Comparison of ENCODE assay signal across 11 cellular contexts in genomic region chr19:53257715-53258342, GRCh38. TPM values are rescaled to one million over a fixed set of nuclear protein-coding genes. Genes with fewer than 3 reads are reported as not detected.
DNase-seq lines count a peak whose midpoint lies in the region; ATAC-seq and TF ChIP-seq lines count a peak whose summit lies in the region.
"Not testable (repeated sequence)": the region's sequence is repeated elsewhere in the genome, so short reads cannot be mapped to it uniquely, and the experiment has no call there.
"Had no signal": no experiment of that assay in that cellular context is flagged by ENCODE, and none has a peak within 500 bp of the region (broad histone marks: within the 10 kb centered on the region; RNA-seq: fewer than 3 reads in every experiment).

VN1R2 (plus strand) TSS chr19:53258292; CDS start chr19:53258376, 84 bp downstream.

- no CpG with 5 or more reads among the region's 14 CpGs for WGBS in H9 (ENCODE audit: extremely low coverage, insufficient read length, low lambda C conversion rate)

- H3K4me1 Mint-ChIP-seq in H9; activated CD4-positive, alpha-beta T cell treated with anti-CD3 and anti-CD28 coated beads for 36 hours; type B pancreatic cell (ENCODE audit: unreplicated experiment): not testable (repeated sequence)

- H4K20me1 ChIP-seq in H9 (ENCODE audit: control insufficient read depth, insufficient read depth, insufficient read length): not testable (repeated sequence)

- H4K8ac ChIP-seq in H9 (replicated peaks; ENCODE audit: insufficient read length, low read depth, low read length): not testable (repeated sequence)

- not testable (repeated sequence) for H2BK120ac ChIP-seq in H9 (ENCODE audit: low read depth, low read length, poor library complexity, severe bottlenecking)

- POLR2A ChIA-PET in activated CD4-positive, alpha-beta T cell treated with anti-CD3 and anti-CD28 coated beads for 36 hours (lab: Charles Lee): not testable (repeated sequence)

- not testable (repeated sequence) for H2BK15ac ChIP-seq in H9 (ENCODE audit: low read depth, low read length)

- not testable (repeated sequence) for H3K18ac ChIP-seq in H9 (ENCODE audit: insufficient read length, low read depth, low read length)

- not testable (repeated sequence) for H3K79me2 ChIP-seq in H9 (ENCODE audit: insufficient read depth, low read length)

- H2AK5ac ChIP-seq in H9 (ENCODE audit: insufficient read length, low read length): not testable (repeated sequence)

- H3K4me3 Mint-ChIP-seq in H9; activated CD4-positive, alpha-beta T cell treated with anti-CD3 and anti-CD28 coated beads for 36 hours: not testable (repeated sequence)
- peak within 1 kb of the TSS; percentile 28 for H3K4me3 Mint-ChIP-seq in type B pancreatic cell

- not testable (repeated sequence) for H3K27me3 ChIP-seq in H9 (ENCODE audit: insufficient read depth, low read length)

- not testable (repeated sequence) for H3K56ac ChIP-seq in H9 (ENCODE audit: insufficient read length, low read depth, low read length)

- H2BK5ac ChIP-seq in H9 (ENCODE audit: insufficient read length, low read length): not testable (repeated sequence)

- not testable (repeated sequence) for H3K9ac ChIP-seq in H9 (ENCODE audit: extremely low read depth, insufficient read length, low read length)

- not testable (repeated sequence) for H4K5ac ChIP-seq in H9 (ENCODE audit: insufficient read length, low read depth, low read length)

- H3K9me3 Mint-ChIP-seq in H9: peaks cover 46 to 56% of the 10 kb centered on the region in 2 experiments
- peaks cover 33% of the 10 kb centered on the region for H3K9me3 Mint-ChIP-seq in activated CD4-positive, alpha-beta T cell treated with anti-CD3 and anti-CD28 coated beads for 36 hours (ENCODE audit: low read depth)
- not testable (repeated sequence) for H3K9me3 Mint-ChIP-seq in type B pancreatic cell

- H3T11ph ChIP-seq in H9 (ENCODE audit: low read length): not testable (repeated sequence)

- H3K27me3 Mint-ChIP-seq in H9 (ENCODE audit: low read depth); activated CD4-positive, alpha-beta T cell treated with anti-CD3 and anti-CD28 coated beads for 36 hours; type B pancreatic cell: not testable (repeated sequence)

- H3K4me3 ChIP-seq in fibroblast of mammary gland (ENCODE audit: control insufficient read depth, low read depth, low read length): not testable (repeated sequence)

- not testable (repeated sequence) for H3K79me1 ChIP-seq in H9 (ENCODE audit: insufficient read depth, low read depth, low read length, poor library complexity, severe bottlenecking)

- H3K27ac ChIP-seq in H9 (ENCODE audit: insufficient read length, low read depth, low read length): not testable (repeated sequence)

- H3K23ac ChIP-seq in H9 (ENCODE audit: insufficient read length, low read depth, low read length): not testable (repeated sequence)

- not testable (repeated sequence) for ATAC-seq in activated CD4-positive, alpha-beta T cell treated with anti-CD3 and anti-CD28 coated beads for 36 hours

- H3K27ac Mint-ChIP-seq in H9; activated CD4-positive, alpha-beta T cell treated with anti-CD3 and anti-CD28 coated beads for 36 hours; type B pancreatic cell: not testable (repeated sequence)

- H2BK12ac ChIP-seq in H9 (ENCODE audit: insufficient read length, low read depth, low read length): not testable (repeated sequence)

- H3K4me1 ChIP-seq in H9 (ENCODE audit: insufficient read depth, low read length): not testable (repeated sequence)

- not testable (repeated sequence) for H4K91ac ChIP-seq in H9 (ENCODE audit: insufficient read length, low read depth, low read length)

- H2BK20ac ChIP-seq in H9 (ENCODE audit: low read depth, low read length, poor library complexity, severe bottlenecking): not testable (repeated sequence)

- H3K14ac ChIP-seq in H9 (ENCODE audit: insufficient read depth, low read length): not testable (repeated sequence)

- DNase-seq in DMS 273 (lab: John Stamatoyannopoulos, UW; ENCODE audit: unreplicated experiment): peak; percentile 33
- peak; percentile 56 for DNase-seq in H9
- DNase-seq in NCI-H2227 (lab: John Stamatoyannopoulos, UW; ENCODE audit: unreplicated experiment): peak; percentile 23
- DNase-seq in RPMI8226: peak; percentile 11
- DNase-seq in activated CD4-positive, alpha-beta T cell treated with anti-CD3 and anti-CD28 coated beads for 36 hours: peak; percentile 8
- not testable (repeated sequence) for DNase-seq in fibroblast of mammary gland (ENCODE audit: low read depth); type B pancreatic cell (ENCODE audit: extremely low spot score, unreplicated experiment)

- H3K36me3 Mint-ChIP-seq in H9 (ENCODE audit: insufficient read depth in 1 of 3, low read depth in 3 of 3) (peaks cover 4 to 19% (median 12%) of the 10 kb centered on the region in 3 experiments), type B pancreatic cell (peaks cover 14% of the 10 kb centered on the region)
- H3K36me3 Mint-ChIP-seq in activated CD4-positive, alpha-beta T cell treated with anti-CD3 and anti-CD28 coated beads for 36 hours (ENCODE audit: low read depth): peaks cover 21% of the 10 kb centered on the region

- intact Hi-C loops in activated CD4-positive, alpha-beta T cell treated with anti-CD3 and anti-CD28 coated beads for 36 hours (cut with DNase I, micrococcal nuclease): not testable (repeated sequence)

- H3K4me2 ChIP-seq in H9 (ENCODE audit: insufficient read depth, insufficient read length, low read length): not testable (repeated sequence)

- TF ChIP-seq CTCF in H9 (conservative IDR thresholded peaks at IDR 0.05) (peak; percentile 49), fibroblast of mammary gland (conservative IDR thresholded peaks at IDR 0.05; ENCODE audit: control insufficient read depth, insufficient read depth, low read depth, low read length) (peak; percentile 4)
- not testable (repeated sequence) for TF ChIP-seq CTCF in type B pancreatic cell (conservative IDR thresholded peaks at IDR 0.05)

- CTCF ChIA-PET in activated CD4-positive, alpha-beta T cell treated with anti-CD3 and anti-CD28 coated beads for 36 hours (lab: Charles Lee): not testable (repeated sequence)

- not testable (repeated sequence) for H2AFZ ChIP-seq in H9 (ENCODE audit: low read length)

- H3K4ac ChIP-seq in H9 (ENCODE audit: low read depth, low read length): not testable (repeated sequence)

- H3K23me2 ChIP-seq in H9 (ENCODE audit: insufficient read length, low read depth, low read length, poor library complexity, severe bottlenecking): not testable (repeated sequence)

- H3K9me3 ChIP-seq in H9 (ENCODE audit: control insufficient read depth, low read depth, low read length): peaks cover 12% of the 10 kb centered on the region

RNA-seq across cellular contexts. Expression of gene VN1R2, which starts in this region (rescaled TPM):
- total RNA-seq in H9 (2021): not detected in 2 replicates
- not detected for total RNA-seq in activated CD4-positive, alpha-beta T cell treated with anti-CD3 and anti-CD28 coated beads for 36 hours
- not detected in 2 replicates for total RNA-seq in type B pancreatic cell (ENCODE audit: low replicate concordance)
- total RNA-seq: G401; HT-29; SJSA1; T-helper 1 cell treated with Interleukin-12 subunit alpha and Interleukin-12 subunit beta and Interleukin-4 antibody, amounts not matched to agents 30 ng/mL and 1 ng/mL, for 36 hours had no signal

Comparison
In these comparisons a context has a peak if more than half of its experiments do, and no peak if none do; other contexts are left out.
1. Peak in DNase-seq in H9; RNA of the gene not detected or under 1 TPM.
2. Peak in DNase-seq in activated CD4-positive, alpha-beta T cell treated with anti-CD3 and anti-CD28 coated beads for 36 hours; RNA of the gene not detected or under 1 TPM.